ENCODE assay signal across 24 cellular contexts in genomic region chr7:26900283-26900682, GRCh38. TPM values are rescaled to one million over a fixed set of nuclear protein-coding genes. Genes with fewer than 3 reads are reported as not detected.
DNase-seq lines count a peak whose midpoint lies in the region; ATAC-seq and TF ChIP-seq lines count a peak whose summit lies in the region.
"Had no signal": no experiment of that assay in that cellular context is flagged by ENCODE, and none has a peak within 500 bp of the region (broad histone marks: within the 10 kb centered on the region; RNA-seq: fewer than 3 reads in every experiment).

No MANE protein-coding gene starts in this region.

- TF ChIP-seq POLR2A in ovary (IDR thresholded peaks at IDR 0.05): no peak

- H3K4me3 ChIP-seq in ovary: no peak overlapping the region
- H3K4me3 ChIP-seq: ascending aorta, GM23338, heart left ventricle, MG63, SK-N-MC had no signal

- H3K36me3 ChIP-seq in ovary: no peaks in the 10 kb centered on the region
- H3K36me3 ChIP-seq: ascending aorta, BE2C, heart left ventricle, MG63 had no signal

- H3K4me1 ChIP-seq in ovary (ENCODE audit: insufficient read depth): no peaks in the 10 kb centered on the region
- H3K4me1 ChIP-seq: ascending aorta, BE2C, heart left ventricle, parathyroid adenoma had no signal

- TF ChIP-seq CTCF in ovary (IDR thresholded peaks at IDR 0.05): no peak

- DNase-seq in NCI-H2081 (lab: John Stamatoyannopoulos, UW) (peak; percentile 2 to 45), NCI-H2081 treated with DMSO at 0.1 percent for 48 hours (lab: John Stamatoyannopoulos, UW) (no peak), KBM-7 (peak; percentile 12), NCI-H69 (lab: John Stamatoyannopoulos, UW) (peak; percentile 83), lung microvascular endothelial cell (ENCODE audit: low read depth in 2 of 2) (peak; percentile 17 to 25), T-helper 9 cell (no peak), ovary (no peak)
- DNase-seq: activated CD4-positive, alpha-beta T cell treated with anti-CD3 and anti-CD28 coated beads, Interleukin-2, amount 50 U/mL, for 4 hours; activated CD8-positive, alpha-beta memory T cell treated with anti-CD3 and anti-CD28 coated beads, Interleukin-2, amount 50 U/mL, for 4 hours; BE2C; GDM1; heart left ventricle; MG63; stimulated activated CD8-positive, alpha-beta memory T cell treated with anti-CD3 and anti-CD28 coated beads, Interleukin-4, amount 100 ng/mL, for 48 hours; T-helper 2 cell had no signal

- in situ Hi-C loops in KBM-7 (cut with MboI; ENCODE audit: low pct_unique_long_range_greater_than_20kb, low sequenced_read_pairs): no loop called here

- no peaks in the 10 kb centered on the region for H3K27me3 ChIP-seq in ovary
- H3K27me3 ChIP-seq: ascending aorta, BE2C, MG63 had no signal

- no peak overlapping the region for H3K27ac ChIP-seq in ovary
- H3K27ac ChIP-seq: ascending aorta, epithelial cell of prostate, heart left ventricle, parathyroid adenoma, SK-N-MC had no signal

- intact Hi-C loops in ovary (cut with DNase I): no loop called here

- no peak for ATAC-seq in HG03521 (IDR thresholded peaks at IDR 0.05; ENCODE audit: unreplicated experiment)
- ATAC-seq: activated naive CD4-positive, alpha-beta T cell treated with anti-CD3 and anti-CD28 coated beads, Interleukin-2, amount 50 U/mL, for 72 hours; activated T-helper 17 cell treated with anti-CD3 and anti-CD28 coated beads, Interleukin-2, amount 50 U/mL, for 72 hours; GM23338; heart left ventricle; natural killer cell treated with Interleukin-12 subunit alpha and Interleukin-12 subunit beta and Interleukin-15 and Interleukin-18, amount 100 ng/mL, for 72 hours had no signal

- no peak for TF ChIP-seq EP300 in ovary (IDR thresholded peaks at IDR 0.05)

- no peaks in the 10 kb centered on the region for H3K9me3 ChIP-seq in ovary
- H3K9me3 ChIP-seq: ascending aorta, BE2C, heart left ventricle, MG63 had no signal

RNA-seq across cellular contexts. Expression of gene SKAP2, which starts 35.9 kb away (rescaled TPM):
- total RNA-seq in lung microvascular endothelial cell: 9.6 and 13.7 TPM in 2 replicates
- 10 to 100 TPM; 17.1 to 40.8 (median 20.0) TPM for total RNA-seq in ovary
- polyA plus RNA-seq in ovary: 10 to 100 TPM in 1 of 2 donors, 1 to 10 TPM in 1; 8.6 to 26.6 TPM

Comparison
In these comparisons a context has a peak if more than half of its experiments do, and no peak if none do; other contexts are left out.
1. DNase-seq: peak in NCI-H2081 (2 of 2), KBM-7 (single experiment), NCI-H69 (single experiment) and lung microvascular endothelial cell (2 of 2); none in NCI-H2081 treated with DMSO at 0.1 percent for 48 hours (single experiment), T-helper 9 cell (single experiment) and ovary (0 of 5).